ENCODE assay signal across 27 cellular contexts in the genomic region with DNA sequence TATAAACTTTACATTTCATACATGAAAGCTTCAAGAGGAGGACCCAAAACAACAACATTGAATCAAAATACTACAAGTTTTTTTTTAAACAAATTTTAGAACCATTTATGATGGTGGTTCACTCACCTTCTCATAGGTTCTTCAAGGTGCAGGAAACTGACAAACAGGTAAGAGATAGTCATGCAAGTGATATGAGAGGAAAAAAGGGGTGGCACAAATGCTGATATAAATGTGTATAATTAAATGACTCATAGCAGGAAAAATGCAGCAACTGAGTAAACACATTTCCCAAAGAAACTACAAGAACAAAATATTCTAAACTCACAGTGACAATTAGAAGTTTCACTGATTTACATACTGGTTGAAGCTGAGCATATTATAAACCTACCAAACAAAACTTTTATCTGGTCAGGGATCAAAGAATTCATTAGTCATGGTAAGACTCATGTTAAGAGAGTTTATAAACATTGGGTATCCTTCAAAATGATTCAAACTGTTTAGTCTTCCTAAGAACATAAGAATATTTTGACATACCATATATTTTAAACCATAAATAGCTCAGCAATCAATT. TPM values are rescaled to one million over a fixed set of nuclear protein-coding genes. Genes with fewer than 3 reads are reported as not detected.
DNase-seq lines count a peak whose midpoint lies in the region; ATAC-seq and TF ChIP-seq lines count a peak whose summit lies in the region.
"Had no signal": no experiment of that assay in that cellular context is flagged by ENCODE, and none has a peak within 500 bp of the region (broad histone marks: within the 10 kb centered on the region; RNA-seq: fewer than 3 reads in every experiment).

No MANE protein-coding gene starts in this region.

- no peaks in the 10 kb centered on the region for H3K4me1 ChIP-seq in upper lobe of left lung
- H3K4me1 ChIP-seq: ascending aorta; BLaER1 treated with 17β-estradiol and CSF1 and Interleukin-3, amounts not matched to agents 10 nM and 100 nM; Caco-2; left ventricle myocardium inferior had no signal

- in situ Hi-C loops in GM13976 (cut with MboI; ENCODE audit: low sequenced_read_pairs, unreplicated experiment): no loop called here

- TF ChIP-seq CTCF in upper lobe of left lung (IDR thresholded peaks at IDR 0.05) (no peak), GM13976 (IDR thresholded peaks at IDR 0.05; ENCODE audit: borderline replicate concordance, control extremely low read depth, extremely low read depth, insufficient read depth, missing control alignments) (no peak)

- H3K27ac ChIP-seq in upper lobe of left lung: no peak overlapping the region
- H3K27ac ChIP-seq: ascending aorta; BLaER1 treated with 17β-estradiol and CSF1 and Interleukin-3, amounts not matched to agents 10 nM and 100 nM; KMS-11; left ventricle myocardium inferior; skin epidermis had no signal

- peak; percentile 3 for DNase-seq in AG08395 (ENCODE audit: low spot score)
- peak; percentile 19 for DNase-seq in HT-29 (ENCODE audit: low spot score)
- peak; percentile 60 for DNase-seq in amniotic epithelial cell (ENCODE audit: low read depth)
- peak; percentile 3 for DNase-seq in hepatic stellate cell (ENCODE audit: low spot score)
- DNase-seq in upper lobe of left lung: no peak
- DNase-seq in activated naive CD4-positive, alpha-beta T cell treated with anti-CD3 and anti-CD28 coated beads, Interleukin-2, amount 50 U/mL, for 16 hours: no peak
- DNase-seq in GM13976 (ENCODE audit: low spot score): no peak
- DNase-seq: activated CD4-positive, alpha-beta T cell treated with anti-CD3 and anti-CD28 coated beads, Interleukin-2, amount 50 U/mL, for 1 hour; activated CD8-positive, alpha-beta memory T cell treated with anti-CD3 and anti-CD28 coated beads, Interleukin-2, amount 50 U/mL, for 4 hours; Caco-2; foreskin melanocyte; left ventricle myocardium inferior; midbrain; naive thymus-derived CD8-positive, alpha-beta T cell; NCI-H187; NCI-H526; occipital lobe; stimulated activated CD4-positive, alpha-beta T cell treated with anti-CD3 and anti-CD28 coated beads, Interleukin-1b, Interleukin-23, amount 100 ng/mL, for 48 hours; T-helper 9 cell had no signal

- ATAC-seq in GM18909 (IDR thresholded peaks at IDR 0.05; ENCODE audit: poor library complexity, unreplicated experiment) (no peak), upper lobe of left lung (ENCODE audit: low FRiP score in 2 of 2) (no peak)
- ATAC-seq: activated naive CD4-positive, alpha-beta T cell treated with anti-CD3 and anti-CD28 coated beads, Interleukin-2, amount 50 U/mL, for 72 hours; GM23338; naive thymus-derived CD8-positive, alpha-beta T cell; Right ventricle myocardium inferior had no signal

- no peaks in the 10 kb centered on the region for H3K27me3 ChIP-seq in upper lobe of left lung
- H3K27me3 ChIP-seq: ascending aorta; BLaER1 treated with 17β-estradiol and CSF1 and Interleukin-3, amounts not matched to agents 10 nM and 100 nM had no signal

- no peak for TF ChIP-seq POLR2A in upper lobe of left lung (IDR thresholded peaks at IDR 0.05)

- no peaks in the 10 kb centered on the region for H3K36me3 ChIP-seq in upper lobe of left lung
- H3K36me3 ChIP-seq: ascending aorta, left ventricle myocardium inferior had no signal

- no peak for TF ChIP-seq EP300 in upper lobe of left lung (IDR thresholded peaks at IDR 0.05)

- no peak overlapping the region for H3K4me3 ChIP-seq in upper lobe of left lung
- H3K4me3 ChIP-seq: ascending aorta; BLaER1 treated with 17β-estradiol and CSF1 and Interleukin-3, amounts not matched to agents 10 nM and 100 nM; GM23338; left ventricle myocardium inferior; skin epidermis had no signal

- no peaks in the 10 kb centered on the region for H3K9me3 ChIP-seq in upper lobe of left lung
- H3K9me3 ChIP-seq: ascending aorta; BLaER1 treated with 17β-estradiol and CSF1 and Interleukin-3, amounts not matched to agents 10 nM and 100 nM; Caco-2; left ventricle myocardium inferior had no signal

RNA-seq across cellular contexts. Expression of a gene that starts 14.1 kb away (rescaled TPM):
- 138 TPM in 2 replicates for total RNA-seq in HT-29 (2014; rRNA removed; shearing (Covaris generic))
- total RNA-seq in upper lobe of left lung: 1 to 10 TPM; 2.1 to 9.0 (median 5.9) TPM
- total RNA-seq: ascending aorta had no signal

Comparison
In these comparisons a context has a peak if more than half of its experiments do, and no peak if none do; other contexts are left out.
1. DNase-seq: peak in AG08395 (single experiment), HT-29 (single experiment), amniotic epithelial cell (single experiment) and hepatic stellate cell (single experiment); none in upper lobe of left lung (0 of 2), activated naive CD4-positive, alpha-beta T cell treated with anti-CD3 and anti-CD28 coated beads, Interleukin-2, amount 50 U/mL, for 16 hours (single experiment) and GM13976 (single experiment).
2. RNA of a gene that starts 14.1 kb away (total RNA-seq): 138 TPM in HT-29; 2.1 to 9.0 TPM in upper lobe of left lung; every median in the first group is over 10 times any median in the second.